8 cellular contexts compared by ENCODE assay signal in genomic region chr4:1512738-1513660, GRCh38.
DNase-seq lines count a peak whose midpoint lies in the region; ATAC-seq, FAIRE-seq and TF ChIP-seq lines count a peak whose summit lies in the region.

No MANE protein-coding gene starts in this region.

- H3K9me3 ChIP-seq in K562 (replicated peaks; ENCODE audit: control insufficient read depth, insufficient read depth, low read depth, low read length), result 0 out of 2 replicates have a peak, but pooled peaks cover 3% of the 10 kb centered on the region

- TF ChIP-seq RAD21 in K562 (CRISPR knock-in tag; conservative IDR thresholded peaks at IDR 0.05 in 1 of 2, IDR thresholded peaks at IDR 0.05 in 1 of 2), result peak in 1 of 2 experiments; percentile 68; a peak in 3 of 4 replicates

- peaks cover 0 to 34% of the 10 kb centered on the region in 2 experiments; a peak in 2 of 5 replicates for H3K4me1 ChIP-seq in K562 (replicated peaks in 1 of 2; ENCODE audit: control insufficient read depth in 2 of 2, insufficient read depth in 2 of 2, low read length in 2 of 2)

- no peaks in the 10 kb centered on the region for H4K20me1 ChIP-seq in K562 (replicated peaks; ENCODE audit: control insufficient read depth, insufficient read depth, low read length)

- CTCF ChIA-PET in K562 (lab: Yijun Ruan, JAX; ENCODE audit: low intra/inter-chr PET ratio), result interaction anchor here (0.5 to 0.7 kb wide), 3 partner anchors 12 to 161 kb away, joined by 3 to 4 read pairs (median 3); no protein-coding TSS in a partner anchor

- no TSS peak for BruUV-seq in K562 (replicated peaks; lab: Mats Ljungman, UMichigan)

- TF ChIP-seq EP300 in K562 (IDR thresholded peaks at IDR 0.05; ENCODE audit: low read length), result no peak

- in situ Hi-C loops in GM13976 (cut with MboI; ENCODE audit: low sequenced_read_pairs, unreplicated experiment) (no loop called here), K562 (cut with MboI) (no loop called here)

- POLR2A ChIA-PET in K562 (lab: Yijun Ruan, JAX), result interaction anchor here (0.6 to 1.0 kb wide), 5 partner anchors 10 to 671 kb away, joined by 3 to 4 read pairs (median 3); no protein-coding TSS in a partner anchor

- H2AFZ ChIP-seq in K562 (ENCODE audit: low read depth, low read length), result peak overlapping the region; percentile 25; the same call in 1 of the 2 replicates

- no peak overlapping the region for H3K4me2 ChIP-seq in K562 (ENCODE audit: insufficient read depth, low read length)

- no peak for DNase-seq in GM13976 (ENCODE audit: low spot score)
- DNase-seq in T-helper 22 cell (ENCODE audit: low read depth), result peak; percentile 10
- DNase-seq in K562 (ENCODE audit: extremely low read depth in 1 of 4, low spot score in 3 of 4), result peak; percentile 57 to 84 (median 75)
- peak; percentile 74 for DNase-seq in left kidney (ENCODE audit: low read depth, low spot score)
- peak; percentile 17 to 56 (median 41) for DNase-seq in stimulated activated CD4-positive, alpha-beta T cell treated with anti-CD3 and anti-CD28 coated beads, TNF-alpha, amount 100 ng/mL, for 24 hours (ENCODE audit: low read depth in 3 of 3)
- no peak for DNase-seq in hepatic stellate cell (ENCODE audit: low spot score)
- DNase-seq in mesenteric fat pad (ENCODE audit: low spot score), result no peak

- peak; percentile 88 for ATAC-seq in K562
- ATAC-seq in GM21717 (IDR thresholded peaks at IDR 0.05; ENCODE audit: unreplicated experiment), result no peak

- H3K79me2 ChIP-seq in K562 (ENCODE audit: control insufficient read depth, insufficient read depth, low read length), result no peaks in the 10 kb centered on the region

- no peak for TF ChIP-seq POLR2A in K562 (conservative IDR thresholded peaks at IDR 0.05)

- H3K27me3 ChIP-seq in K562 (ENCODE audit: control insufficient read depth in 2 of 2, insufficient read depth in 2 of 2, low read length in 2 of 2), result peaks cover 21 to 45% of the 10 kb centered on the region in 2 experiments; a peak in 4 of 5 replicates

- H3K36me3 ChIP-seq in K562 (ENCODE audit: control insufficient read depth, insufficient read depth, low read length), result no peaks in the 10 kb centered on the region

- TF ChIP-seq CTCF in GM13976 (IDR thresholded peaks at IDR 0.05; ENCODE audit: borderline replicate concordance, control extremely low read depth, extremely low read depth, insufficient read depth, missing control alignments) (peak; percentile 12), K562 (IDR thresholded peaks at IDR 0.05 in 2 of 3, conservative IDR thresholded peaks at IDR 0.05 in 1 of 3; ENCODE audit: insufficient read depth in 2 of 3, low read depth in 1 of 3, low read length in 3 of 3) (peak; percentile 50 to 88 (median 60); a peak in 5 of 6 replicates)

- WGBS in K562 (ENCODE audit: insufficient coverage, low coverage, missing lambda C conversion rate), result 18% methylated on average over 29 of the region's 78 CpGs

- no peak overlapping the region for H3K4me3 ChIP-seq in K562

- no peak for FAIRE-seq in K562 (lab: Jason Lieb, UNC)

- H3K9me1 ChIP-seq in K562 (ENCODE audit: control insufficient read depth, insufficient read depth, low read length), result no peaks in the 10 kb centered on the region

- no peak overlapping the region for H3K27ac ChIP-seq in K562 (ENCODE audit: extremely low read depth, low read depth, low read length)

- H3K9ac ChIP-seq in K562 (ENCODE audit: insufficient read depth in 1 of 2, low read depth in 2 of 2, low read length in 2 of 2), result peak overlapping the region in 1 of 2 experiments; percentile 79; a peak in 2 of 4 replicates

- intact Hi-C loops in K562 (cut with micrococcal nuclease), result loop anchor here (5.0 kb wide), 1 partner anchor 156 kb away; no protein-coding TSS in a partner anchor

TF ChIP-seq in K562, 482 proteins besides CTCF, POLR2A, EP300 and RAD21 (continues in another document):
- TF ChIP-seq CTCFL (IDR thresholded peaks at IDR 0.05; ENCODE audit: borderline replicate concordance, insufficient read depth, low read depth, low read length, poor library complexity, severe bottlenecking), result peak; percentile 76
- TF ChIP-seq SMC3 (conservative IDR thresholded peaks at IDR 0.05; ENCODE audit: insufficient read depth, low read depth, low read length), result peak; percentile 75
- no peak for TF ChIP-seq CHCHD3 (CRISPR knock-in tag; IDR thresholded peaks at IDR 0.05)
- 0 out of 2 replicates have a peak, but pooled peaks have one; percentile 23 for TF ChIP-seq SMAD4 (CRISPR knock-in tag; conservative IDR thresholded peaks at IDR 0.05)
- TF ChIP-seq, protein P1, sequence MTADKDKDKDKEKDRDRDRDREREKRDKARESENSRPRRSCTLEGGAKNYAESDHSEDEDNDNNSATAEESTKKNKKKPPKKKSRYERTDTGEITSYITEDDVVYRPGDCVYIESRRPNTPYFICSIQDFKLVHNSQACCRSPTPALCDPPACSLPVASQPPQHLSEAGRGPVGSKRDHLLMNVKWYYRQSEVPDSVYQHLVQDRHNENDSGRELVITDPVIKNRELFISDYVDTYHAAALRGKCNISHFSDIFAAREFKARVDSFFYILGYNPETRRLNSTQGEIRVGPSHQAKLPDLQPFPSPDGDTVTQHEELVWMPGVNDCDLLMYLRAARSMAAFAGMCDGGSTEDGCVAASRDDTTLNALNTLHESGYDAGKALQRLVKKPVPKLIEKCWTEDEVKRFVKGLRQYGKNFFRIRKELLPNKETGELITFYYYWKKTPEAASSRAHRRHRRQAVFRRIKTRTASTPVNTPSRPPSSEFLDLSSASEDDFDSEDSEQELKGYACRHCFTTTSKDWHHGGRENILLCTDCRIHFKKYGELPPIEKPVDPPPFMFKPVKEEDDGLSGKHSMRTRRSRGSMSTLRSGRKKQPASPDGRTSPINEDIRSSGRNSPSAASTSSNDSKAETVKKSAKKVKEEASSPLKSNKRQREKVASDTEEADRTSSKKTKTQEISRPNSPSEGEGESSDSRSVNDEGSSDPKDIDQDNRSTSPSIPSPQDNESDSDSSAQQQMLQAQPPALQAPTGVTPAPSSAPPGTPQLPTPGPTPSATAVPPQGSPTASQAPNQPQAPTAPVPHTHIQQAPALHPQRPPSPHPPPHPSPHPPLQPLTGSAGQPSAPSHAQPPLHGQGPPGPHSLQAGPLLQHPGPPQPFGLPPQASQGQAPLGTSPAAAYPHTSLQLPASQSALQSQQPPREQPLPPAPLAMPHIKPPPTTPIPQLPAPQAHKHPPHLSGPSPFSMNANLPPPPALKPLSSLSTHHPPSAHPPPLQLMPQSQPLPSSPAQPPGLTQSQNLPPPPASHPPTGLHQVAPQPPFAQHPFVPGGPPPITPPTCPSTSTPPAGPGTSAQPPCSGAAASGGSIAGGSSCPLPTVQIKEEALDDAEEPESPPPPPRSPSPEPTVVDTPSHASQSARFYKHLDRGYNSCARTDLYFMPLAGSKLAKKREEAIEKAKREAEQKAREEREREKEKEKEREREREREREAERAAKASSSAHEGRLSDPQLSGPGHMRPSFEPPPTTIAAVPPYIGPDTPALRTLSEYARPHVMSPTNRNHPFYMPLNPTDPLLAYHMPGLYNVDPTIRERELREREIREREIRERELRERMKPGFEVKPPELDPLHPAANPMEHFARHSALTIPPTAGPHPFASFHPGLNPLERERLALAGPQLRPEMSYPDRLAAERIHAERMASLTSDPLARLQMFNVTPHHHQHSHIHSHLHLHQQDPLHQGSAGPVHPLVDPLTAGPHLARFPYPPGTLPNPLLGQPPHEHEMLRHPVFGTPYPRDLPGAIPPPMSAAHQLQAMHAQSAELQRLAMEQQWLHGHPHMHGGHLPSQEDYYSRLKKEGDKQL (CRISPR knock-in tag; IDR thresholded peaks at IDR 0.05; ENCODE audit: borderline replicate concordance), result no peak
- TF ChIP-seq ESRRA (IDR thresholded peaks at IDR 0.05; ENCODE audit: borderline replicate concordance, low read depth), result peak; percentile 19; the same call in 1 of the 2 replicates
- no peak for TF ChIP-seq ZNF717 (CRISPR knock-in tag; IDR thresholded peaks at IDR 0.05)
- TF ChIP-seq YY1 (IDR thresholded peaks at IDR 0.05; ENCODE audit: borderline replicate concordance in 1 of 3, control insufficient read depth in 1 of 3, extremely low read depth in 1 of 3, insufficient read depth in 3 of 3, insufficient read length in 1 of 3, insufficient replicate concordance in 2 of 3, low read depth in 1 of 3, low read length in 2 of 3), result peak in 2 of 3 experiments; percentile 42 to 53
- TF ChIP-seq THRAP3 (IDR thresholded peaks at IDR 0.05; ENCODE audit: borderline replicate concordance), result no peak

Comparison
In these comparisons a context has a peak if more than half of its experiments do, and no peak if none do; other contexts are left out.
1. DNase-seq: peak in T-helper 22 cell (single experiment), K562 (4 of 4), left kidney (single experiment) and stimulated activated CD4-positive, alpha-beta T cell treated with anti-CD3 and anti-CD28 coated beads, TNF-alpha, amount 100 ng/mL, for 24 hours (3 of 3); none in GM13976 (single experiment), hepatic stellate cell (single experiment) and mesenteric fat pad (single experiment).